20 cellular contexts compared by ENCODE assay signal in genomic region chr15:72168833-72169232, GRCh38. TPM values are rescaled to one million over a fixed set of nuclear protein-coding genes. Genes with fewer than 3 reads are reported as not detected.
DNase-seq lines count a peak whose midpoint lies in the region; ATAC-seq and TF ChIP-seq lines count a peak whose summit lies in the region.
"Had no signal": no experiment of that assay in that cellular context is flagged by ENCODE, and none has a peak within 500 bp of the region (broad histone marks: within the 10 kb centered on the region; RNA-seq: fewer than 3 reads in every experiment).

No MANE protein-coding gene starts in this region.

- H3K36me3 ChIP-seq in IMR-90 (ENCODE audit: control insufficient read depth, insufficient read depth, low read length) (no peaks in the 10 kb centered on the region), MG63 (no peaks in the 10 kb centered on the region)
- H3K36me3 ChIP-seq: heart right ventricle, right lobe of liver, WERI-Rb-1 had no signal

- no peaks in the 10 kb centered on the region for H3K9me3 ChIP-seq in IMR-90 (ENCODE audit: control insufficient read depth, insufficient read depth, low read length)
- H3K9me3 ChIP-seq in MG63, result no peaks in the 10 kb centered on the region
- H3K9me3 ChIP-seq: heart right ventricle, right lobe of liver had no signal

- H4K20me1 ChIP-seq in IMR-90 (ENCODE audit: insufficient read depth, low read length), result no peaks in the 10 kb centered on the region

- no peak overlapping the region for H4K8ac ChIP-seq in IMR-90 (ENCODE audit: low read depth in 2 of 2, low read length in 2 of 2)

- no CpG with 5 or more reads among the region's 6 CpGs for WGBS in IMR-90 (ENCODE audit: extremely low coverage in 2 of 2, insufficient read length in 1 of 2), 2 experiments

- no peak overlapping the region for H3K9ac ChIP-seq in IMR-90 (ENCODE audit: low read depth, low read length)

- peak overlapping the region; percentile 64 for H2AFZ ChIP-seq in IMR-90 (replicated peaks; ENCODE audit: low read length, poor library complexity)

- no peak overlapping the region for H3K14ac ChIP-seq in IMR-90 (replicated peaks; ENCODE audit: low read depth, low read length)

- POLR2A ChIA-PET in IMR-90 (lab: Charles Lee; ENCODE audit: unreplicated experiment), result no interaction called here

- no peak overlapping the region for H3K18ac ChIP-seq in IMR-90 (ENCODE audit: low read depth, low read length)

- no peak for TF ChIP-seq POLR2A in IMR-90 (IDR thresholded peaks at IDR 0.05; ENCODE audit: low read depth, low read length)

- intact Hi-C loops in IMR-90 (cut with micrococcal nuclease), result no loop called here

- peak; percentile 14 for DNase-seq in DMS 273 (lab: John Stamatoyannopoulos, UW; ENCODE audit: unreplicated experiment)
- DNase-seq in DMS 273 treated with DMSO at 0.1 percent for 48 hours (lab: John Stamatoyannopoulos, UW), result no peak
- DNase-seq in IMR-90, result no peak
- peak; percentile 19 for DNase-seq in astrocyte of the hippocampus (ENCODE audit: low read depth, low spot score)
- DNase-seq in NCI-H524 (lab: John Stamatoyannopoulos, UW), result no peak
- no peak for DNase-seq in MG63
- DNase-seq: activated naive CD4-positive, alpha-beta T cell treated with anti-CD3 and anti-CD28 coated beads, Interleukin-2, amount 50 U/mL, for 16 hours; GOT3; immature natural killer cell; NCI-H1694; right lobe of liver; stimulated activated naive CD4-positive, alpha-beta T cell treated with Interleukin-2 at 50 U/mL for 16 hours; WERI-Rb-1 had no signal

- H4K5ac ChIP-seq in IMR-90 (ENCODE audit: low read depth, low read length), result no peak overlapping the region

- BruUV-seq in IMR-90 (replicated peaks; lab: Mats Ljungman, UMichigan), result no TSS peak

- TF ChIP-seq CTCF in IMR-90 (conservative IDR thresholded peaks at IDR 0.05; ENCODE audit: low read depth, low read length) (no peak), nephron (IDR thresholded peaks at IDR 0.05; ENCODE audit: unreplicated experiment in 3 of 3) (no peak)

- no peak overlapping the region for H2BK120ac ChIP-seq in IMR-90 (ENCODE audit: low read depth, low read length)

- H3K4me1 ChIP-seq in IMR-90 (ENCODE audit: control insufficient read depth, insufficient read depth, low read length), result peaks cover 12% of the 10 kb centered on the region
- H3K4me1 ChIP-seq: right lobe of liver had no signal

- no peak overlapping the region for H3K4ac ChIP-seq in IMR-90 (ENCODE audit: low read depth, low read length)

- H2AK5ac ChIP-seq in IMR-90 (ENCODE audit: low read depth, low read length), result no peak overlapping the region

- in situ Hi-C loops in IMR-90 (cut with MboI; ENCODE audit: low sequenced_read_pairs), result no loop called here

- dilution Hi-C loops in IMR-90 (cut with HindIII; ENCODE audit: low sequenced_read_pairs, unreplicated experiment), result no loop called here

- H3K27ac Mint-ChIP-seq in nephron, result peak overlapping the region; percentile 59 to 75 (median 67)
- H3K27ac Mint-ChIP-seq: activated CD4-positive, alpha-beta memory T cell treated with anti-CD3 and anti-CD28 coated beads, Interleukin-2, amount 10 ng/mL, durations not matched to agents 7 days and 5 days; immature natural killer cell had no signal

- no peak overlapping the region for H3K23ac ChIP-seq in IMR-90 (ENCODE audit: low read depth, low read length)

- H3K4me3 ChIP-seq in IMR-90 (ENCODE audit: insufficient read depth, low read depth, low read length) (no peak overlapping the region), MG63 (no peak overlapping the region)
- H3K4me3 ChIP-seq: heart right ventricle, right lobe of liver had no signal

- H4K91ac ChIP-seq in IMR-90 (ENCODE audit: insufficient read depth, low read depth, low read length), result no peak overlapping the region

- no peaks in the 10 kb centered on the region for H3K79me1 ChIP-seq in IMR-90 (ENCODE audit: low read depth in 1 of 2, low read length in 2 of 2)

- no peak overlapping the region for H2BK15ac ChIP-seq in IMR-90 (ENCODE audit: low read depth, low read length)

- H2AK9ac ChIP-seq in IMR-90 (replicated peaks; ENCODE audit: low read depth, low read length, poor library complexity), result no peak overlapping the region

- H3K27me3 ChIP-seq in IMR-90 (ENCODE audit: control insufficient read depth, insufficient read depth, low read length), result peaks cover 66% of the 10 kb centered on the region
- no peaks in the 10 kb centered on the region for H3K27me3 ChIP-seq in MG63
- H3K27me3 ChIP-seq: right lobe of liver had no signal

- ATAC-seq in IMR-90 (ENCODE audit: low read depth) (peak; percentile 48), HG03342 (IDR thresholded peaks at IDR 0.05; ENCODE audit: unreplicated experiment) (no peak)

- TF ChIP-seq RAD21 in IMR-90 (IDR thresholded peaks at IDR 0.05; ENCODE audit: low read length), result no peak

- CTCF ChIA-PET in IMR-90 (lab: Yijun Ruan, JAX), result interaction anchor here (0.9 kb wide), 1 partner anchor 416 kb away, joined by 3 read pairs; no protein-coding TSS in a partner anchor

- H3K27me3 Mint-ChIP-seq in nephron (ENCODE audit: low read depth), result peaks cover 5% of the 10 kb centered on the region
- H3K27me3 Mint-ChIP-seq: activated CD4-positive, alpha-beta memory T cell treated with anti-CD3 and anti-CD28 coated beads, Interleukin-2, amount 10 ng/mL, durations not matched to agents 7 days and 5 days had no signal

- H3K9me3 Mint-ChIP-seq in nephron, result no peaks in the 10 kb centered on the region
- H3K9me3 Mint-ChIP-seq: activated CD4-positive, alpha-beta memory T cell treated with anti-CD3 and anti-CD28 coated beads, Interleukin-2, amount 10 ng/mL, durations not matched to agents 7 days and 5 days; immature natural killer cell had no signal

- no peak overlapping the region for H3K4me3 Mint-ChIP-seq in nephron
- H3K4me3 Mint-ChIP-seq: activated CD4-positive, alpha-beta memory T cell treated with anti-CD3 and anti-CD28 coated beads, Interleukin-2, amount 10 ng/mL, durations not matched to agents 7 days and 5 days had no signal

- H3K4me1 Mint-ChIP-seq in nephron, result peaks cover 12% of the 10 kb centered on the region

- H3K36me3 Mint-ChIP-seq in nephron (ENCODE audit: low read depth), result no peaks in the 10 kb centered on the region
- H3K36me3 Mint-ChIP-seq: immature natural killer cell had no signal

- H3K56ac ChIP-seq in IMR-90 (ENCODE audit: extremely low read depth, insufficient read depth, low read length), result no peak overlapping the region

- H3K9me1 ChIP-seq in IMR-90 (ENCODE audit: insufficient read depth, low read length), result no peaks in the 10 kb centered on the region; the same call in none of the 2 replicates

- H2BK20ac ChIP-seq in IMR-90 (ENCODE audit: low read depth, low read length), result no peak overlapping the region

- no peak overlapping the region for H3K27ac ChIP-seq in IMR-90 (ENCODE audit: insufficient read depth, low read length)
- H3K27ac ChIP-seq: 22Rv1, heart right ventricle, right lobe of liver, WERI-Rb-1 had no signal

- no peak overlapping the region for H2BK5ac ChIP-seq in IMR-90 (ENCODE audit: low read depth, low read length, poor library complexity, severe bottlenecking)

- no peak overlapping the region for H3K4me2 ChIP-seq in IMR-90 (ENCODE audit: low read depth, low read length)

TF ChIP-seq in IMR-90, 13 proteins besides CTCF, POLR2A, EP300 and RAD21 (continues in another document):
- no peak for TF ChIP-seq MXI1 (IDR thresholded peaks at IDR 0.05; ENCODE audit: borderline replicate concordance, low read depth, low read length)
- no peak for TF ChIP-seq USF2 (IDR thresholded peaks at IDR 0.05; ENCODE audit: low read depth, low read length)
- TF ChIP-seq MAZ (IDR thresholded peaks at IDR 0.05; ENCODE audit: borderline replicate concordance, low read depth, low read length), result no peak
- no peak for TF ChIP-seq RFX5 (IDR thresholded peaks at IDR 0.05; ENCODE audit: low read depth, low read length)
- TF ChIP-seq BHLHE40 (IDR thresholded peaks at IDR 0.05; ENCODE audit: low read depth, low read length), result no peak
- TF ChIP-seq CEBPB (IDR thresholded peaks at IDR 0.05; ENCODE audit: low read depth, low read length), result no peak
- no peak for TF ChIP-seq FOS (IDR thresholded peaks at IDR 0.05; ENCODE audit: low read depth, low read length)
- no peak for TF ChIP-seq NFE2L2 (IDR thresholded peaks at IDR 0.05; ENCODE audit: low read depth, low read length)
- no peak for TF ChIP-seq ELK1 (IDR thresholded peaks at IDR 0.05; ENCODE audit: borderline replicate concordance, low read depth, low read length)

RNA-seq across cellular contexts. Expression of gene GRAMD2A, which starts 28.8 kb away (rescaled TPM):
- under 0.01 and 0.18 TPM in 2 replicates for total RNA-seq in IMR-90 (2012; rRNA removed)
- polyA plus RNA-seq in IMR-90 (2012; rRNA removed), result 0.14 TPM in 1 of 2 replicates, not detected in the other
- polyA plus RNA-seq in IMR-90 (2012; cell fraction: cytosol; rRNA removed), result 0.02 TPM in 1 of 2 replicates, not detected in the other
- 0.07 and 0.16 TPM in 2 replicates for polyA plus RNA-seq in IMR-90 (2012; cell fraction: nucleus; rRNA removed; ENCODE audit: low replicate concordance)
- not detected in 2 replicates for total RNA-seq in MG63 (2014; rRNA removed; shearing (Covaris generic); ENCODE audit: low replicate concordance)
- total RNA-seq: activated CD4-positive, alpha-beta memory T cell treated with anti-CD3 and anti-CD28 coated beads, Interleukin-2, amount 10 ng/mL, durations not matched to agents 7 days and 5 days; liver; osteocyte; right lobe of liver had no signal
- polyA plus RNA-seq: immature natural killer cell, liver had no signal

RNA-seq across cellular contexts. Expression of gene SENP8, which starts 50.6 kb away (rescaled TPM):
- total RNA-seq in IMR-90 (2012; rRNA removed), result 2.9 and 3.1 TPM in 2 replicates
- 1.6 and 1.9 TPM in 2 replicates for polyA plus RNA-seq in IMR-90 (2012; rRNA removed)
- polyA plus RNA-seq in IMR-90 (2012; cell fraction: cytosol; rRNA removed), result 0.38 and 0.51 TPM in 2 replicates
- polyA plus RNA-seq in IMR-90 (2012; cell fraction: nucleus; rRNA removed; ENCODE audit: low replicate concordance), result 0.22 and 1.3 TPM in 2 replicates
- total RNA-seq in MG63 (2014; rRNA removed; shearing (Covaris generic); ENCODE audit: low replicate concordance), result 0.84 and 1.7 TPM in 2 replicates

RNA-seq across cellular contexts. Expression of gene MYO9A, which starts 50.9 kb away (rescaled TPM):
- total RNA-seq in IMR-90 (2012; rRNA removed), result 49.2 and 49.5 TPM in 2 replicates
- polyA plus RNA-seq in IMR-90 (2012; rRNA removed), result 6.0 and 7.9 TPM in 2 replicates
- polyA plus RNA-seq in IMR-90 (2012; cell fraction: cytosol; rRNA removed), result 1.8 and 6.6 TPM in 2 replicates
- 3.0 and 16.0 TPM in 2 replicates for polyA plus RNA-seq in IMR-90 (2012; cell fraction: nucleus; rRNA removed; ENCODE audit: low replicate concordance)
- total RNA-seq in MG63 (2014; rRNA removed; shearing (Covaris generic); ENCODE audit: low replicate concordance), result 21.1 and 22.6 TPM in 2 replicates

Comparison
In these comparisons a context has a peak if more than half of its experiments do, and no peak if none do; other contexts are left out.
1. DNase-seq: peak in DMS 273 (single experiment) and astrocyte of the hippocampus (single experiment); none in DMS 273 treated with DMSO at 0.1 percent for 48 hours (single experiment), IMR-90 (single experiment), NCI-H524 (0 of 2) and MG63 (single experiment).